Comparison of ENCODE assay signal across 2 cellular contexts in genomic region chr4:75733369-75733768, GRCh38.
TF ChIP-seq lines count a peak whose summit lies in the region.

No MANE protein-coding gene starts in this region.

TF ChIP-seq in IMR-90, 13 proteins besides CTCF, POLR2A, EP300 and RAD21:
- TF ChIP-seq ELK1 (IDR thresholded peaks at IDR 0.05; ENCODE audit: borderline replicate concordance, low read depth, low read length) (no peak), BHLHE40 (IDR thresholded peaks at IDR 0.05; ENCODE audit: low read depth, low read length) (no peak), CHD1 (IDR thresholded peaks at IDR 0.05; ENCODE audit: low read depth, low read length) (no peak)

TF ChIP-seq in GM12878, 131 proteins besides CTCF, POLR2A, EP300 and RAD21:
- TF ChIP-seq KLF5 (IDR thresholded peaks at IDR 0.05; ENCODE audit: partially characterized antibody), result no peak
- no peak for TF ChIP-seq GABPA (IDR thresholded peaks at IDR 0.05; ENCODE audit: low read depth)
- no peak for TF ChIP-seq PAX5 (IDR thresholded peaks at IDR 0.05; ENCODE audit: borderline replicate concordance, low read depth, low read length)
- no peak for TF ChIP-seq ZNF622 (IDR thresholded peaks at IDR 0.05)
- TF ChIP-seq IRF3 (IDR thresholded peaks at IDR 0.05), result no peak
- no peak for TF ChIP-seq IKZF2 (IDR thresholded peaks at IDR 0.05)
- TF ChIP-seq CBX5 (IDR thresholded peaks at IDR 0.05; ENCODE audit: low read depth), result 0 out of 2 replicates have a peak, but pooled peaks have one; percentile 32
